In genomic region chr15:53978248-53978906, GRCh38 we compare ENCODE assay signal across 8 cellular contexts. TPM values are rescaled to one million over a fixed set of nuclear protein-coding genes. Genes with fewer than 3 reads are reported as not detected.
DNase-seq lines count a peak whose midpoint lies in the region; FAIRE-seq and TF ChIP-seq lines count a peak whose summit lies in the region.

Gene UNC13C (plus strand): TSS chr15:53978441. CDS start chr15:54012904, 34,463 bp downstream.

- POLR2A ChIA-PET in GM10248 (lab: Yijun Ruan, JAX), result no interaction called here

- TF ChIP-seq CTCF in GM10248 (IDR thresholded peaks at IDR 0.05; ENCODE audit: control extremely low read depth, extremely low read depth, low read depth, missing control alignments), result no peak

- DNase-seq in ELF-1 (ENCODE audit: low read depth, low spot score) (peak; percentile 65), NCI-H69 (lab: John Stamatoyannopoulos, UW) (peak; percentile 71), frontal cortex (ENCODE audit: low spot score in 2 of 2) (no peak), nucleus accumbens (lab: John Stamatoyannopoulos, UW) (peak in 41 of 56 donors; percentile 1 to 65 (median 27)), GM10248 (ENCODE audit: extremely low spot score) (no peak), HK-2 (ENCODE audit: unreplicated experiment) (no peak), RKO (ENCODE audit: low spot score) (no peak), NAMALWA (ENCODE audit: low spot score) (no peak)

- CTCF ChIA-PET in GM10248 (lab: Yijun Ruan, JAX), result no interaction called here

- no peak for FAIRE-seq in frontal cortex (lab: Jason Lieb, UNC)

RNA-seq across cellular contexts. Expression of gene UNC13C, which starts in this region (rescaled TPM):
- total RNA-seq in frontal cortex, result 18.8 TPM

Comparison
In these comparisons a context has a peak if more than half of its experiments do, and no peak if none do; other contexts are left out.
1. DNase-seq: peak in ELF-1 (single experiment), NCI-H69 (single experiment) and nucleus accumbens (41 of 56); none in frontal cortex (0 of 2), GM10248 (single experiment), HK-2 (single experiment), RKO (single experiment) and NAMALWA (single experiment).